In genomic region chr11:114815176-114815575, GRCh38 we compare ENCODE assay signal across 7 cellular contexts.
"Had no signal": no experiment of that assay in that cellular context is flagged by ENCODE, and none has a peak within 500 bp of the region (broad histone marks: within the 10 kb centered on the region; RNA-seq: fewer than 3 reads in every experiment).

No MANE protein-coding gene starts in this region.

- H3K4me2 ChIP-seq: KMS-11 had no signal

- FAIRE-seq: HepG2, HTR-8/SVneo had no signal

- H3K27ac ChIP-seq: HL-60, KMS-11 had no signal

- H3K9ac ChIP-seq: KMS-11 had no signal

- DNase-seq: IMR-90, KBM-7, KG1 had no signal

- ATAC-seq: HepG2 had no signal
